In genomic region chr1:248655354-248655753, GRCh38 we compare ENCODE assay signal across 7 cellular contexts.
DNase-seq lines count a peak whose midpoint lies in the region; ATAC-seq and FAIRE-seq lines count a peak whose summit lies in the region.
"Not testable (repeated sequence)": the region's sequence is repeated elsewhere in the genome, so short reads cannot be mapped to it uniquely, and the experiment has no call there.

OR2T27 (minus strand) TSS chr1:248655528; CDS start chr1:248650884, 4,644 bp downstream.

- peak; percentile 65 for ATAC-seq in GM18909 (IDR thresholded peaks at IDR 0.05; ENCODE audit: poor library complexity, unreplicated experiment)
- ATAC-seq in GM19395 (IDR thresholded peaks at IDR 0.05; ENCODE audit: unreplicated experiment) = peak; percentile 68
- peak; percentile 60 for ATAC-seq in GM21529 (IDR thresholded peaks at IDR 0.05; ENCODE audit: unreplicated experiment)
- ATAC-seq in HG02852 (IDR thresholded peaks at IDR 0.05; ENCODE audit: unreplicated experiment) = peak; percentile 67
- peak; percentile 47 for ATAC-seq in HG03135 (IDR thresholded peaks at IDR 0.05; ENCODE audit: unreplicated experiment)
- ATAC-seq in HG03565 (IDR thresholded peaks at IDR 0.05; ENCODE audit: unreplicated experiment) = peak; percentile 58

- not testable (repeated sequence) for DNase-seq in GM18507 (ENCODE audit: extremely low spot score, insufficient read length, low read depth)

- peak; percentile 80 for FAIRE-seq in GM18507 (lab: Jason Lieb, UNC)
